Comparison of ENCODE assay signal across 24 cellular contexts in the genomic region with DNA sequence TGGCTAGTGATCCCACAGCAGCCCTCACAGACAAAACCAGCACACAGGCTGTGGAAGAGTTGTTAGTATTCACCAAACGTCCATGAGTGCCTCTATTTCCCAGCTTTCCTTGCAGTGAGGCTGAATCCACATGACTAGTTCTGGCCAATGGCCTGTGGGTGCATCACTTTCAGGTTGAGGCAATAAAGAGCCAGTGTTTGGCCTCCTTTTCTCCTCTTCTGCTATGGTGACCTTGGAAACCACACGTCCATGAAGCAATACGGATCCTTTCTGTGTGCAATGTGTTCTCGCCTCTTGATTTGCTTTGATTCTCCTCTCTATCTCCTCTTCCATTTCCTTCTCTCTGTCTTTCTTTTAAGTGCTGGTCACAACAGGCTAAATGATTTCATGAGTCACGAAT.
"Had no signal": no experiment of that assay in that cellular context is flagged by ENCODE, and none has a peak within 500 bp of the region (broad histone marks: within the 10 kb centered on the region; RNA-seq: fewer than 3 reads in every experiment).

No MANE protein-coding gene starts in this region.

- ATAC-seq: activated CD4-positive, CD25-positive, alpha-beta regulatory T cell treated with anti-CD3 and anti-CD28 coated beads, Interleukin-2, amount 50 U/mL, for 24 hours; activated CD8-positive, alpha-beta T cell treated with anti-CD3 and anti-CD28 coated beads for 36 hours; Panc1 had no signal

- H3K4me1 ChIP-seq: adrenal gland, SJCRH30 had no signal

- H3K27ac ChIP-seq: adrenal gland, SJCRH30, WERI-Rb-1 had no signal

- H3K27me3 Mint-ChIP-seq: activated CD8-positive, alpha-beta T cell treated with anti-CD3 and anti-CD28 coated beads for 36 hours had no signal

- DNase-seq: activated CD4-positive, alpha-beta T cell treated with anti-CD3 and anti-CD28 coated beads for 4 hours; activated CD8-positive, alpha-beta memory T cell treated with anti-CD3 and anti-CD28 coated beads, Interleukin-2, amount 50 U/mL, for 4 hours; activated CD8-positive, alpha-beta T cell treated with anti-CD3 and anti-CD28 coated beads for 36 hours; activated naive CD4-positive, alpha-beta T cell treated with anti-CD3 and anti-CD28 coated beads, Interleukin-2, amount 50 U/mL, for 16 hours; activated naive CD8-positive, alpha-beta T cell treated with anti-CD3 and anti-CD28 coated beads, Interleukin-2, amount 10 ng/mL, durations not matched to agents 7 days and 5 days; adrenal gland; Kasumi-1; NCI-H1048; NCI-H146; NCI-H187 treated with DMSO at 0.1 percent for 48 hours; NCI-H2081 treated with DMSO at 0.1 percent for 48 hours; NCI-H2227 treated with DMSO at 0.1 percent for 48 hours; NCI-H446 treated with DMSO at 0.1 percent for 48 hours; NCI-H526 treated with DMSO at 0.1 percent for 48 hours; NCI-H82; Right ventricle myocardium superior; RPMI8226; SJCRH30; SK-N-SH; T-helper 1 cell; WERI-Rb-1 had no signal

- H3K27ac Mint-ChIP-seq: activated CD8-positive, alpha-beta T cell treated with anti-CD3 and anti-CD28 coated beads for 36 hours; activated naive CD8-positive, alpha-beta T cell treated with anti-CD3 and anti-CD28 coated beads, Interleukin-2, amount 10 ng/mL, durations not matched to agents 7 days and 5 days had no signal

- H3K9me3 Mint-ChIP-seq: activated CD8-positive, alpha-beta T cell treated with anti-CD3 and anti-CD28 coated beads for 36 hours had no signal

- H3K9me3 ChIP-seq: adrenal gland, SJCRH30, SK-N-SH had no signal

- H3K4me1 Mint-ChIP-seq: activated naive CD8-positive, alpha-beta T cell treated with anti-CD3 and anti-CD28 coated beads, Interleukin-2, amount 10 ng/mL, durations not matched to agents 7 days and 5 days; central memory CD8-positive, alpha-beta T cell had no signal

- H3K27me3 ChIP-seq: adrenal gland, SJCRH30 had no signal

- H3K36me3 Mint-ChIP-seq: activated naive CD8-positive, alpha-beta T cell treated with anti-CD3 and anti-CD28 coated beads, Interleukin-2, amount 10 ng/mL, durations not matched to agents 7 days and 5 days had no signal

- H3K36me3 ChIP-seq: adrenal gland, SJCRH30, WERI-Rb-1 had no signal

- H3K4me3 Mint-ChIP-seq: activated CD8-positive, alpha-beta T cell treated with anti-CD3 and anti-CD28 coated beads for 36 hours; activated naive CD8-positive, alpha-beta T cell treated with anti-CD3 and anti-CD28 coated beads, Interleukin-2, amount 10 ng/mL, durations not matched to agents 7 days and 5 days; central memory CD8-positive, alpha-beta T cell had no signal

- H3K4me3 ChIP-seq: adrenal gland, SJCRH30 had no signal
